ENCODE assay signal across 11 cellular contexts in genomic region chr17:81057079-81057730, GRCh38. TPM values are rescaled to one million over a fixed set of nuclear protein-coding genes. Genes with fewer than 3 reads are reported as not detected.
A peak's percentile ranks its signal among the peaks of the same experiment; 100 is the strongest.
DNase-seq lines count a peak whose midpoint lies in the region; ATAC-seq and TF ChIP-seq lines count a peak whose summit lies in the region.
"Had no signal": no experiment of that assay in that cellular context is flagged by ENCODE, and none has a peak within 500 bp of the region (broad histone marks: within the 10 kb centered on the region; RNA-seq: fewer than 3 reads in every experiment).

No MANE protein-coding gene starts in this region.

- H3K27ac Mint-ChIP-seq in neural progenitor cell = peak overlapping the region; percentile 71
- H3K27ac Mint-ChIP-seq in activated CD4-positive, alpha-beta memory T cell treated with anti-CD3 and anti-CD28 coated beads, Interleukin-2, amount 10 ng/mL, durations not matched to agents 7 days and 5 days = no peak overlapping the region

- no peak for ATAC-seq in HG03460 (IDR thresholded peaks at IDR 0.05; ENCODE audit: unreplicated experiment)
- no peak for ATAC-seq in GM18858 (IDR thresholded peaks at IDR 0.05; ENCODE audit: unreplicated experiment)
- ATAC-seq in GM18519 (IDR thresholded peaks at IDR 0.05; ENCODE audit: low FRiP score, unreplicated experiment) = no peak

- TF ChIP-seq CTCF in C4-2B (conservative IDR thresholded peaks at IDR 0.05) (no peak), RWPE1 (conservative IDR thresholded peaks at IDR 0.05; ENCODE audit: low read depth) (no peak), neural progenitor cell (IDR thresholded peaks at IDR 0.05) (no peak)

- H3F3A ChIP-seq in neural progenitor cell (ENCODE audit: low read depth) = peaks cover 4% of the 10 kb centered on the region

- H3K36me3 ChIP-seq in neural progenitor cell = no peaks in the 10 kb centered on the region

- H3K9me3 Mint-ChIP-seq in neural progenitor cell = no peaks in the 10 kb centered on the region
- H3K9me3 Mint-ChIP-seq in activated CD4-positive, alpha-beta memory T cell treated with anti-CD3 and anti-CD28 coated beads, Interleukin-2, amount 10 ng/mL, durations not matched to agents 7 days and 5 days = no peaks in the 10 kb centered on the region

- POLR2A ChIA-PET in RWPE1 (lab: Yijun Ruan, JAX; ENCODE audit: low non-redundant PET) = no interaction called here
- POLR2A ChIA-PET in activated CD4-positive, alpha-beta memory T cell treated with anti-CD3 and anti-CD28 coated beads, Interleukin-2, amount 10 ng/mL, durations not matched to agents 7 days and 5 days (lab: Charles Lee) = no interaction called here

- H3K9me3 ChIP-seq in neural progenitor cell (ENCODE audit: low read depth) = no peaks in the 10 kb centered on the region

- peaks cover 16% of the 10 kb centered on the region for H3K36me3 Mint-ChIP-seq in neural progenitor cell
- H3K36me3 Mint-ChIP-seq in activated CD4-positive, alpha-beta memory T cell treated with anti-CD3 and anti-CD28 coated beads, Interleukin-2, amount 10 ng/mL, durations not matched to agents 7 days and 5 days (ENCODE audit: low read depth) = no peaks in the 10 kb centered on the region

- H4K20me1 ChIP-seq in neural progenitor cell (ENCODE audit: low read depth) = peaks cover 10% of the 10 kb centered on the region

- DNase-seq in RWPE1 (ENCODE audit: low spot score) = peak; percentile 94
- DNase-seq in fibroblast of gingiva (ENCODE audit: low read depth) = peak; percentile 70
- peak; percentile 43 for DNase-seq in neural progenitor cell (ENCODE audit: low spot score)
- DNase-seq in activated CD4-positive, alpha-beta memory T cell treated with anti-CD3 and anti-CD28 coated beads, Interleukin-2, amount 10 ng/mL, durations not matched to agents 7 days and 5 days = no peak
- DNase-seq: cortex of kidney, DND-41, SHP77 treated with DMSO at 0.1 percent for 48 hours had no signal

- H3K4me1 Mint-ChIP-seq in neural progenitor cell = peaks cover 24% of the 10 kb centered on the region
- no peaks in the 10 kb centered on the region for H3K4me1 Mint-ChIP-seq in activated CD4-positive, alpha-beta memory T cell treated with anti-CD3 and anti-CD28 coated beads, Interleukin-2, amount 10 ng/mL, durations not matched to agents 7 days and 5 days

- no peaks in the 10 kb centered on the region for H3K27me3 ChIP-seq in neural progenitor cell

- H3K79me2 ChIP-seq in neural progenitor cell (ENCODE audit: low read depth) = no peaks in the 10 kb centered on the region

- H3K4me2 ChIP-seq in neural progenitor cell = peak overlapping the region; percentile 5

- H2AFZ ChIP-seq in neural progenitor cell (replicated peaks) = no peak overlapping the region

- H3K27ac ChIP-seq in C4-2B (peak overlapping the region; percentile 71), RWPE1 (peak overlapping the region; percentile 99), neural progenitor cell (no peak overlapping the region)

- CTCF ChIA-PET in RWPE1 (lab: Yijun Ruan, JAX) = interaction anchor here (0.6 kb wide), 2 partner anchors 28 to 34 kb away, joined by 3 to 4 read pairs; no protein-coding TSS in a partner anchor
- CTCF ChIA-PET in activated CD4-positive, alpha-beta memory T cell treated with anti-CD3 and anti-CD28 coated beads, Interleukin-2, amount 10 ng/mL, durations not matched to agents 7 days and 5 days (lab: Charles Lee) = no interaction called here

- no peak overlapping the region for H3K4me3 Mint-ChIP-seq in neural progenitor cell
- H3K4me3 Mint-ChIP-seq in activated CD4-positive, alpha-beta memory T cell treated with anti-CD3 and anti-CD28 coated beads, Interleukin-2, amount 10 ng/mL, durations not matched to agents 7 days and 5 days = no peak overlapping the region

- H3K4me1 ChIP-seq in neural progenitor cell = peaks cover 17% of the 10 kb centered on the region

- H3K27me3 Mint-ChIP-seq in neural progenitor cell (ENCODE audit: insufficient read depth, low read depth) = no peaks in the 10 kb centered on the region
- H3K27me3 Mint-ChIP-seq in activated CD4-positive, alpha-beta memory T cell treated with anti-CD3 and anti-CD28 coated beads, Interleukin-2, amount 10 ng/mL, durations not matched to agents 7 days and 5 days = peaks cover 2% of the 10 kb centered on the region

- no peak overlapping the region for H3K9ac ChIP-seq in neural progenitor cell

- H3K4me3 ChIP-seq in neural progenitor cell = no peak overlapping the region

RNA-seq across cellular contexts. Expression of gene BAIAP2, which starts 22.3 kb away (rescaled TPM):
- total RNA-seq in neural progenitor cell (ENCODE audit: low replicate concordance) = 15.6 and 16.1 TPM in 2 replicates
- total RNA-seq in activated CD4-positive, alpha-beta memory T cell treated with anti-CD3 and anti-CD28 coated beads, Interleukin-2, amount 10 ng/mL, durations not matched to agents 7 days and 5 days = 1 to 10 TPM; 1.5 to 2.4 TPM
